In the genomic region with DNA sequence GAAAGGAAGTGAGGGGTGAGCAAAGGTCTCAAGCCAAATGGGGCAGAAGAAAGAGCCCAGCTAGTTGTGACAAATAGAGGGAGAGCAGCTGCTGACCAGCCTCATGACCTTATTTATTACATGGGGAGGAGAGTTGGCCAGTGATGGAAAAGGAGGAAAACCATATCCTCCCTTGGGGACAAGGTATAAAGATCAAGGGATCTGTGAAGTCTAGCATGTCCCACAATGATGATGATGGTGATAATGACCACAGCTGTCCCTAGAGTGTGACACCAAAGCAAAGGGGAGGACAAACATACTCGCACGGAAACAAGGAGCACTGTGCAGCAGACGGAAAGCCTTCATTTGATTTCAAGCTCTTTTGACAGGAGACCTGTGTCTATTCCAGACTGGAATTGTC, we compare ENCODE assay signal across 14 cellular contexts.
DNase-seq lines count a peak whose midpoint lies in the region; ATAC-seq and TF ChIP-seq lines count a peak whose summit lies in the region.
"Had no signal": no experiment of that assay in that cellular context is flagged by ENCODE, and none has a peak within 500 bp of the region (broad histone marks: within the 10 kb centered on the region; RNA-seq: fewer than 3 reads in every experiment).

No MANE protein-coding gene starts in this region.

- no peaks in the 10 kb centered on the region; the same call in 1 of the 2 replicates for H3K9me1 ChIP-seq in IMR-90 (ENCODE audit: insufficient read depth, low read length)

- H3K23ac ChIP-seq in IMR-90 (ENCODE audit: low read depth, low read length): no peak overlapping the region

- H3K4ac ChIP-seq in IMR-90 (ENCODE audit: low read depth, low read length): no peak overlapping the region

- H3K4me1 ChIP-seq in IMR-90 (ENCODE audit: control insufficient read depth, insufficient read depth, low read length): peaks cover 2% of the 10 kb centered on the region; the same call in 1 of the 2 replicates

- DNase-seq in IMR-90 (no peak), NCI-H69 (lab: John Stamatoyannopoulos, UW) (peak; percentile 57), left kidney (ENCODE audit: low read depth, low spot score) (peak; percentile 80), retina (peak; percentile 37), HuH-7.5 (ENCODE audit: low spot score) (no peak), left cardiac atrium (no peak)
- DNase-seq: ACHN; CD4-positive, CD25-positive, alpha-beta regulatory T cell; DMS79; EL; HCEC 1CT had no signal

- H4K5ac ChIP-seq in IMR-90 (ENCODE audit: low read depth, low read length): no peak overlapping the region

- TF ChIP-seq RAD21 in IMR-90 (IDR thresholded peaks at IDR 0.05; ENCODE audit: low read length): no peak

- H2BK15ac ChIP-seq in IMR-90 (ENCODE audit: low read depth, low read length): no peak overlapping the region

- POLR2A ChIA-PET in IMR-90 (lab: Charles Lee; ENCODE audit: unreplicated experiment): no interaction called here

- H3K9me3 ChIP-seq in IMR-90 (ENCODE audit: control insufficient read depth, insufficient read depth, low read length): no peaks in the 10 kb centered on the region
- H3K9me3 ChIP-seq: BLaER1 treated with 17β-estradiol and CSF1 and Interleukin-3, amounts not matched to agents 10 nM and 100 nM had no signal

- peaks cover 2% of the 10 kb centered on the region; the same call in 1 of the 2 replicates for H3K27me3 ChIP-seq in IMR-90 (ENCODE audit: control insufficient read depth, insufficient read depth, low read length)
- H3K27me3 ChIP-seq: BLaER1 treated with 17β-estradiol and CSF1 and Interleukin-3, amounts not matched to agents 10 nM and 100 nM had no signal

- BruUV-seq in IMR-90 (replicated peaks; lab: Mats Ljungman, UMichigan): no TSS peak

- H3K27ac ChIP-seq in IMR-90 (ENCODE audit: insufficient read depth, low read length): no peak overlapping the region
- H3K27ac ChIP-seq: BLaER1 treated with 17β-estradiol and CSF1 and Interleukin-3, amounts not matched to agents 10 nM and 100 nM had no signal

- intact Hi-C loops in IMR-90 (cut with micrococcal nuclease) (no loop called here), left cardiac atrium (cut with DNase I) (no loop called here)

- H3K4me3 ChIP-seq in IMR-90 (ENCODE audit: insufficient read depth, low read depth, low read length): no peak overlapping the region
- H3K4me3 ChIP-seq: BLaER1 treated with 17β-estradiol and CSF1 and Interleukin-3, amounts not matched to agents 10 nM and 100 nM had no signal

- TF ChIP-seq CTCF in IMR-90 (conservative IDR thresholded peaks at IDR 0.05; ENCODE audit: low read depth, low read length): no peak

- no peak overlapping the region for H2BK120ac ChIP-seq in IMR-90 (ENCODE audit: low read depth, low read length)

- no peak overlapping the region for H3K14ac ChIP-seq in IMR-90 (replicated peaks; ENCODE audit: low read depth, low read length)

- in situ Hi-C loops in IMR-90 (cut with MboI; ENCODE audit: low sequenced_read_pairs): no loop called here

- H4K91ac ChIP-seq in IMR-90 (ENCODE audit: insufficient read depth, low read depth, low read length): no peak overlapping the region

- H3K18ac ChIP-seq in IMR-90 (ENCODE audit: low read depth, low read length): no peak overlapping the region

- 0 out of 2 replicates have a peak overlapping the region, but pooled peaks have one; percentile 1 for H2AK5ac ChIP-seq in IMR-90 (ENCODE audit: low read depth, low read length)

- H3K9ac ChIP-seq in IMR-90 (ENCODE audit: low read depth, low read length): no peak overlapping the region
- H3K9ac ChIP-seq: BLaER1 treated with 17β-estradiol and CSF1 and Interleukin-3, amounts not matched to agents 10 nM and 100 nM had no signal

- H3K56ac ChIP-seq in IMR-90 (ENCODE audit: extremely low read depth, insufficient read depth, low read length): no peak overlapping the region

- no peak overlapping the region for H2AFZ ChIP-seq in IMR-90 (replicated peaks; ENCODE audit: low read length, poor library complexity)

- no peak overlapping the region for H4K8ac ChIP-seq in IMR-90 (ENCODE audit: low read depth in 2 of 2, low read length in 2 of 2)

- no peak overlapping the region for H3K4me2 ChIP-seq in IMR-90 (ENCODE audit: low read depth, low read length)

- no peak overlapping the region for H2BK5ac ChIP-seq in IMR-90 (ENCODE audit: low read depth, low read length, poor library complexity, severe bottlenecking)

- no peak overlapping the region for H2AK9ac ChIP-seq in IMR-90 (replicated peaks; ENCODE audit: low read depth, low read length, poor library complexity)

- H2BK20ac ChIP-seq in IMR-90 (ENCODE audit: low read depth, low read length): no peak overlapping the region

- no CpG with 5 or more reads among the region's 3 CpGs for WGBS in IMR-90 (ENCODE audit: extremely low coverage in 2 of 2, insufficient read length in 1 of 2), 2 experiments

- no peak for TF ChIP-seq POLR2A in IMR-90 (IDR thresholded peaks at IDR 0.05; ENCODE audit: low read depth, low read length)

- CTCF ChIA-PET in IMR-90 (lab: Yijun Ruan, JAX): no interaction called here

- ATAC-seq in IMR-90 (ENCODE audit: low read depth) (no peak), left cardiac atrium (no peak), HG03432 (IDR thresholded peaks at IDR 0.05; ENCODE audit: unreplicated experiment) (no peak), HG03457 (IDR thresholded peaks at IDR 0.05; ENCODE audit: unreplicated experiment) (no peak)

- dilution Hi-C loops in IMR-90 (cut with HindIII; ENCODE audit: low sequenced_read_pairs, unreplicated experiment): no loop called here

- no peaks in the 10 kb centered on the region for H4K20me1 ChIP-seq in IMR-90 (ENCODE audit: insufficient read depth, low read length)
- H4K20me1 ChIP-seq: BLaER1 treated with 17β-estradiol and CSF1 and Interleukin-3, amounts not matched to agents 10 nM and 100 nM had no signal

- H3K36me3 ChIP-seq in IMR-90 (ENCODE audit: control insufficient read depth, insufficient read depth, low read length): no peaks in the 10 kb centered on the region
- H3K36me3 ChIP-seq: BLaER1 treated with 17β-estradiol and CSF1 and Interleukin-3, amounts not matched to agents 10 nM and 100 nM had no signal

- H3K79me1 ChIP-seq in IMR-90 (ENCODE audit: low read depth in 1 of 2, low read length in 2 of 2): no peaks in the 10 kb centered on the region

TF ChIP-seq in IMR-90, 13 proteins besides CTCF, POLR2A, EP300 and RAD21:
- no peak for TF ChIP-seq MAZ (IDR thresholded peaks at IDR 0.05; ENCODE audit: borderline replicate concordance, low read depth, low read length)
- no peak for TF ChIP-seq RCOR1 (IDR thresholded peaks at IDR 0.05; ENCODE audit: insufficient replicate concordance, low read length)
- TF ChIP-seq NFE2L2 (IDR thresholded peaks at IDR 0.05; ENCODE audit: low read depth, low read length): no peak
- no peak for TF ChIP-seq SMC3 (IDR thresholded peaks at IDR 0.05; ENCODE audit: low read depth, low read length)
- no peak for TF ChIP-seq BHLHE40 (IDR thresholded peaks at IDR 0.05; ENCODE audit: low read depth, low read length)
- TF ChIP-seq CHD1 (IDR thresholded peaks at IDR 0.05; ENCODE audit: low read depth, low read length): no peak
- no peak for TF ChIP-seq RFX5 (IDR thresholded peaks at IDR 0.05; ENCODE audit: low read depth, low read length)
- no peak for TF ChIP-seq MXI1 (IDR thresholded peaks at IDR 0.05; ENCODE audit: borderline replicate concordance, low read depth, low read length)
- TF ChIP-seq, protein P1, sequence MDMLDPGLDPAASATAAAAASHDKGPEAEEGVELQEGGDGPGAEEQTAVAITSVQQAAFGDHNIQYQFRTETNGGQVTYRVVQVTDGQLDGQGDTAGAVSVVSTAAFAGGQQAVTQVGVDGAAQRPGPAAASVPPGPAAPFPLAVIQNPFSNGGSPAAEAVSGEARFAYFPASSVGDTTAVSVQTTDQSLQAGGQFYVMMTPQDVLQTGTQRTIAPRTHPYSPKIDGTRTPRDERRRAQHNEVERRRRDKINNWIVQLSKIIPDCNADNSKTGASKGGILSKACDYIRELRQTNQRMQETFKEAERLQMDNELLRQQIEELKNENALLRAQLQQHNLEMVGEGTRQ (IDR thresholded peaks at IDR 0.05; ENCODE audit: low read depth, low read length): no peak
- no peak for TF ChIP-seq CEBPB (IDR thresholded peaks at IDR 0.05; ENCODE audit: low read depth, low read length)
- TF ChIP-seq, protein P2, sequence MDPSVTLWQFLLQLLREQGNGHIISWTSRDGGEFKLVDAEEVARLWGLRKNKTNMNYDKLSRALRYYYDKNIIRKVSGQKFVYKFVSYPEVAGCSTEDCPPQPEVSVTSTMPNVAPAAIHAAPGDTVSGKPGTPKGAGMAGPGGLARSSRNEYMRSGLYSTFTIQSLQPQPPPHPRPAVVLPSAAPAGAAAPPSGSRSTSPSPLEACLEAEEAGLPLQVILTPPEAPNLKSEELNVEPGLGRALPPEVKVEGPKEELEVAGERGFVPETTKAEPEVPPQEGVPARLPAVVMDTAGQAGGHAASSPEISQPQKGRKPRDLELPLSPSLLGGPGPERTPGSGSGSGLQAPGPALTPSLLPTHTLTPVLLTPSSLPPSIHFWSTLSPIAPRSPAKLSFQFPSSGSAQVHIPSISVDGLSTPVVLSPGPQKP (IDR thresholded peaks at IDR 0.05; ENCODE audit: borderline replicate concordance, low read depth, low read length): no peak
- TF ChIP-seq FOS (IDR thresholded peaks at IDR 0.05; ENCODE audit: low read depth, low read length): no peak

Comparison
In these comparisons a context has a peak if more than half of its experiments do, and no peak if none do; other contexts are left out.
1. DNase-seq: peak in NCI-H69 (single experiment), left kidney (single experiment) and retina (single experiment); none in IMR-90 (single experiment), HuH-7.5 (single experiment) and left cardiac atrium (single experiment).